Comparison of ENCODE assay signal across 24 cellular contexts in the genomic region with DNA sequence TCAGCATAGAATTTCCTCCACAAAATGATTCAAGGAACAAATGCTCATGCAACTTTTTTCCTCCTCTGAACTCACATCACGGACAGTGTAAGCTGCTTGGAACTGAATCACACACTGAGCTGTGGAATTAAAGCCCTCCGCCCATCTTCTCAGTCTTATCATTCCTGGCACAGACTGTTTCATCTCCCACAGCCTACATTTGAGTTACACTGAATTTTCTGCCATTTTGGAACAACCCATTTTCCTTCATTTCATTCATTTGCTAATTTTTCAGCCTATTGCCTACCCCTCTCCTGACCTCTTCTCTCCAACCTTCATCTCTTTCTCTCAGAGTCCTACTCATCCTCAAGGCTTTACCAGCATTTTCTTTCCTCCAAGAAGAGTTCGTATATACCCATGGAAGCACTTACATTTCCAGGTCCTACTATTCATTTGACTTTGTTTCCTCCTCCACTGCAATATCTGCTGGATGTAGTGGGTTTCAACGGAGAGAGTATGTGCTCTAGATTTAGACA. TPM values are rescaled to one million over a fixed set of nuclear protein-coding genes. Genes with fewer than 3 reads are reported as not detected.
"Had no signal": no experiment of that assay in that cellular context is flagged by ENCODE, and none has a peak within 500 bp of the region (broad histone marks: within the 10 kb centered on the region; RNA-seq: fewer than 3 reads in every experiment).

No MANE protein-coding gene starts in this region.

- H3K4me2 ChIP-seq: hepatocyte had no signal

- H2AFZ ChIP-seq: hepatocyte had no signal

- H3K4me3 ChIP-seq: gastroesophageal sphincter, heart left ventricle, hepatocyte, ovary, prostate gland, right atrium auricular region, sigmoid colon, spleen, thoracic aorta, tibial nerve, upper lobe of right lung, uterus had no signal

- H3K9me3 ChIP-seq: gastroesophageal sphincter, heart left ventricle, ovary, prostate gland, right atrium auricular region, sigmoid colon, spleen, thoracic aorta, tibial nerve, upper lobe of right lung, uterus had no signal

- H3K4me1 ChIP-seq: foreskin keratinocyte, gastroesophageal sphincter, heart left ventricle, prostate gland, right atrium auricular region, sigmoid colon, spleen, upper lobe of right lung, uterus had no signal

- H3K36me3 ChIP-seq: gastroesophageal sphincter, heart left ventricle, ovary, prostate gland, right atrium auricular region, sigmoid colon, spleen, thoracic aorta, tibial nerve, upper lobe of right lung, uterus had no signal

- H3K79me2 ChIP-seq: hepatocyte had no signal

- H3K27me3 ChIP-seq: foreskin keratinocyte, gastroesophageal sphincter, hepatocyte, ovary, right atrium auricular region, sigmoid colon, spleen, tibial nerve, upper lobe of right lung, uterus had no signal

- ATAC-seq: esophagus mucosa; foreskin keratinocyte; gastroesophageal sphincter; heart left ventricle; left lobe of liver; naive thymus-derived CD8-positive, alpha-beta T cell; stimulated activated naive B cell treated with anti-CD40 and anti-IgM and Interleukin-4, amounts not matched to agents 10 μg/mL and 1 μg/mL and 100 μg/mL, for 72 hours; upper lobe of right lung had no signal

- DNase-seq: cerebellar nuclear complex; cortex of kidney; foreskin keratinocyte; heart left ventricle; kidney; mammary epithelial cell; naive thymus-derived CD8-positive, alpha-beta T cell; nephron progenitor cell; nucleus accumbens; ovary; sigmoid colon; spleen; stimulated activated naive B cell treated with anti-CD40 and anti-IgM and Interleukin-4, amounts not matched to agents 10 μg/mL and 1 μg/mL and 100 μg/mL, for 72 hours; upper lobe of right lung; uterus had no signal

- H3K27ac ChIP-seq: epithelial cell of prostate, foreskin keratinocyte, gastroesophageal sphincter, heart left ventricle, hepatocyte, ovary, prostate gland, right atrium auricular region, sigmoid colon, spleen, thoracic aorta, tibial nerve, upper lobe of right lung, uterus had no signal

RNA-seq across cellular contexts. Expression of gene TOM1L1, which starts 39.1 kb away (rescaled TPM):
- total RNA-seq: naive thymus-derived CD8-positive, alpha-beta T cell had no signal
- polyA plus RNA-seq: naive thymus-derived CD8-positive, alpha-beta T cell had no signal
